In the genomic region with DNA sequence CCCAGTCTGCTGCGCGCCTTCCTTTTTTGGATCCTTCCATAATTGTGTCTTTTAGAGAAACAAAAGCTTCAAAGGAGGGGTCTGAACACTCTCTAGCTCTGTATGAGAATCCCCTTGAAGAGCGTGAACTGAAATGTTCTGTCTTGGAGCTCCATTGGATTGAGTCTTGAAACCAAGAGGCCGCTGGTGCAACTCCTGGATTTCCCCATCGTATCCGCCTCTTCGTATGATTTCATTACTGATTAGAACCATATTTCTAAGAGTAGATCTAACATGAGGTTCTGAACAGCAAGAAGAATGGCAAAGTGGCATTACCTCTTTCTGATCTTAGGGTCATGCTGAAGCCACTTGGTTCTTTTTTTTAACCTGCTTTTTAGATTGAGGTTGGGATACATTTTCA, we compare ENCODE assay signal across 15 cellular contexts.
"Had no signal": no experiment of that assay in that cellular context is flagged by ENCODE, and none has a peak within 500 bp of the region (broad histone marks: within the 10 kb centered on the region; RNA-seq: fewer than 3 reads in every experiment).

No MANE protein-coding gene starts in this region.

- H3K9me3 Mint-ChIP-seq: naive B cell had no signal

- H3K4me3 ChIP-seq: esophagus muscularis mucosa, thyroid gland had no signal

- H3K27ac Mint-ChIP-seq: activated naive CD4-positive, alpha-beta T cell treated with anti-CD3 and anti-CD28 coated beads, Interleukin-2, amount 50 U/mL, for 72 hours; naive B cell; T-helper 17 cell had no signal

- H3K27ac ChIP-seq: esophagus muscularis mucosa, thyroid gland, VCaP had no signal

- H3K36me3 ChIP-seq: esophagus muscularis mucosa, thyroid gland had no signal

- H3K9me3 ChIP-seq: esophagus muscularis mucosa, thyroid gland had no signal

- H3K27me3 ChIP-seq: esophagus muscularis mucosa, thyroid gland had no signal

- H3K4me3 Mint-ChIP-seq: naive B cell, T-helper 17 cell had no signal

- DNase-seq: activated CD4-positive, CD25-positive, alpha-beta regulatory T cell treated with anti-CD3 and anti-CD28 coated beads, Interleukin-2, amount 50 U/mL, for 72 hours; activated CD8-positive, alpha-beta memory T cell treated with anti-CD3 and anti-CD28 coated beads for 24 hours; activated CD8-positive, alpha-beta memory T cell treated with anti-CD3 and anti-CD28 coated beads, Interleukin-2, amount 50 U/mL, for 48 hours; activated gamma-delta T cell treated with Interleukin-2 at 50 U/mL for 16 hours; activated T-cell treated with anti-CD3 and anti-CD28 coated beads, Interleukin-2, amount 50 U/mL, for 48 hours; effector memory CD4-positive, alpha-beta T cell; hypothalamus; naive B cell; stimulated activated CD8-positive, alpha-beta memory T cell treated with anti-CD3 and anti-CD28 coated beads, Interleukin-4, amount 100 ng/mL, for 48 hours; stimulated activated naive CD4-positive, alpha-beta T cell; T-helper 17 cell had no signal

- H3K36me3 Mint-ChIP-seq: activated naive CD4-positive, alpha-beta T cell treated with anti-CD3 and anti-CD28 coated beads, Interleukin-2, amount 50 U/mL, for 72 hours; naive B cell had no signal

- H3K4me1 ChIP-seq: esophagus muscularis mucosa, thyroid gland had no signal
